In genomic region chr7:1693991-1694524, GRCh38 we compare ENCODE assay signal across 8 cellular contexts. TPM values are rescaled to one million over a fixed set of nuclear protein-coding genes. Genes with fewer than 3 reads are reported as not detected.
DNase-seq lines count a peak whose midpoint lies in the region; ATAC-seq and TF ChIP-seq lines count a peak whose summit lies in the region.

No MANE protein-coding gene starts in this region.

- H3K36me3 ChIP-seq in SK-N-SH (replicated peaks in 1 of 2; ENCODE audit: control insufficient read depth in 1 of 2, insufficient read depth in 2 of 2, low read length in 1 of 2) = no peaks in the 10 kb centered on the region
- peaks cover 4% of the 10 kb centered on the region for H3K36me3 ChIP-seq in right atrium auricular region

- DNase-seq in NCI-H2029 (lab: John Stamatoyannopoulos, UW) (peak; percentile 40), NCI-H2029 treated with DMSO at 0.1 percent for 48 hours (lab: John Stamatoyannopoulos, UW) (no peak), SK-N-SH (peak; percentile 80), right atrium auricular region (ENCODE audit: low spot score) (no peak), smooth muscle cell of the brain vasculature (ENCODE audit: low read depth, low spot score) (peak; percentile 12), OCI-M2 (lab: John Stamatoyannopoulos, UW; ENCODE audit: unreplicated experiment) (no peak), middle frontal gyrus (ENCODE audit: extremely low spot score, low spot score) (no peak)

- no peaks in the 10 kb centered on the region for H3K9me2 ChIP-seq in SK-N-SH

- H3K4me1 ChIP-seq in SK-N-SH (ENCODE audit: control insufficient read depth in 1 of 2, insufficient read depth in 2 of 2, low read depth in 1 of 2, low read length in 1 of 2) (peaks cover 0 to 30% of the 10 kb centered on the region in 2 experiments; a peak in 1 of 4 replicates), right atrium auricular region (peaks cover 0 to 31% of the 10 kb centered on the region in 2 donors)

- no peaks in the 10 kb centered on the region for H3F3A ChIP-seq in SK-N-SH (replicated peaks; ENCODE audit: insufficient read depth)

- peaks cover 10% of the 10 kb centered on the region; the same call in 1 of the 2 replicates for H3K27me3 ChIP-seq in SK-N-SH (ENCODE audit: insufficient read depth)
- H3K27me3 ChIP-seq in right atrium auricular region = no peaks in the 10 kb centered on the region

- 57% methylated on average over 16 of the region's 16 CpGs for WGBS in SK-N-SH (ENCODE audit: low lambda C conversion rate)

- POLR2A ChIA-PET in SK-N-SH (lab: Yijun Ruan, JAX) = no interaction called here

- H3K4me3 ChIP-seq in SK-N-SH (ENCODE audit: low read depth in 2 of 2, low read length in 1 of 2) = no peak overlapping the region
- no peak overlapping the region for H3K4me3 ChIP-seq in right atrium auricular region

- TF ChIP-seq CTCF in SK-N-SH (IDR thresholded peaks at IDR 0.05) (no peak), right atrium auricular region (IDR thresholded peaks at IDR 0.05) (no peak)

- H2AFZ ChIP-seq in SK-N-SH (ENCODE audit: low read depth) = no peak overlapping the region

- no peak for TF ChIP-seq EP300 in SK-N-SH (IDR thresholded peaks at IDR 0.05; ENCODE audit: borderline replicate concordance in 1 of 2, low read depth in 1 of 2, low read length in 1 of 2)

- no peaks in the 10 kb centered on the region for H3K79me2 ChIP-seq in SK-N-SH (ENCODE audit: insufficient read depth)

- H3K9me3 ChIP-seq in SK-N-SH = no peaks in the 10 kb centered on the region
- H3K9me3 ChIP-seq in right atrium auricular region = no peaks in the 10 kb centered on the region

- H4K20me1 ChIP-seq in SK-N-SH (ENCODE audit: insufficient read depth) = no peaks in the 10 kb centered on the region

- no peak for ATAC-seq in HG02973 (IDR thresholded peaks at IDR 0.05; ENCODE audit: unreplicated experiment)

- no peak overlapping the region; a peak in 1 of 4 replicates for H3K27ac ChIP-seq in SK-N-SH (ENCODE audit: low read depth in 2 of 2, low read length in 1 of 2)
- H3K27ac ChIP-seq in right atrium auricular region = peak overlapping the region; percentile 40 to 59

- no peak for TF ChIP-seq RAD21 in SK-N-SH (IDR thresholded peaks at IDR 0.05; ENCODE audit: low read length)

- CTCF ChIA-PET in SK-N-SH (lab: Yijun Ruan, JAX) = interaction anchor here (0.5 to 1.6 kb wide), 5 partner anchors 16 to 115 kb away, joined by 3 to 6 read pairs (median 4); no protein-coding TSS in a partner anchor

- no peak overlapping the region for H3K4me2 ChIP-seq in SK-N-SH

- no peak overlapping the region for H3K9ac ChIP-seq in SK-N-SH

TF ChIP-seq in SK-N-SH, 30 proteins besides CTCF, POLR2A, EP300 and RAD21:
- TF ChIP-seq GATA2 (CRISPR knock-in tag; IDR thresholded peaks at IDR 0.05) = no peak
- TF ChIP-seq TEAD4 (IDR thresholded peaks at IDR 0.05; ENCODE audit: borderline replicate concordance, insufficient read depth) = no peak
- TF ChIP-seq RXRA (IDR thresholded peaks at IDR 0.05; ENCODE audit: borderline replicate concordance, low read depth) = no peak
- no peak for TF ChIP-seq NFIC (IDR thresholded peaks at IDR 0.05; ENCODE audit: borderline replicate concordance)
- no peak for TF ChIP-seq SMC3 (IDR thresholded peaks at IDR 0.05; ENCODE audit: low read depth, low read length)
- TF ChIP-seq NRF1 (IDR thresholded peaks at IDR 0.05; ENCODE audit: low read depth, low read length) = no peak
- TF ChIP-seq, protein P1, sequence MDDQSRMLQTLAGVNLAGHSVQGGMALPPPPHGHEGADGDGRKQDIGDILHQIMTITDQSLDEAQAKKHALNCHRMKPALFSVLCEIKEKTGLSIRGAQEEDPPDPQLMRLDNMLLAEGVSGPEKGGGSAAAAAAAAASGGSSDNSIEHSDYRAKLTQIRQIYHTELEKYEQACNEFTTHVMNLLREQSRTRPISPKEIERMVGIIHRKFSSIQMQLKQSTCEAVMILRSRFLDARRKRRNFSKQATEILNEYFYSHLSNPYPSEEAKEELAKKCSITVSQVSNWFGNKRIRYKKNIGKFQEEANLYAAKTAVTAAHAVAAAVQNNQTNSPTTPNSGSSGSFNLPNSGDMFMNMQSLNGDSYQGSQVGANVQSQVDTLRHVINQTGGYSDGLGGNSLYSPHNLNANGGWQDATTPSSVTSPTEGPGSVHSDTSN (IDR thresholded peaks at IDR 0.05) = no peak
- TF ChIP-seq TCF12 (IDR thresholded peaks at IDR 0.05) = no peak
- TF ChIP-seq FOSL2 (IDR thresholded peaks at IDR 0.05; ENCODE audit: borderline replicate concordance, low read depth) = no peak
- TF ChIP-seq SIN3A (IDR thresholded peaks at IDR 0.05; ENCODE audit: borderline replicate concordance, low read depth, low read length) = no peak
- TF ChIP-seq EZH2phosphoT487 (IDR thresholded peaks at IDR 0.05; ENCODE audit: borderline replicate concordance, low read depth) = no peak
- TF ChIP-seq MXI1 (IDR thresholded peaks at IDR 0.05; ENCODE audit: low read depth, low read length) = no peak
- no peak for TF ChIP-seq REST (IDR thresholded peaks at IDR 0.05; ENCODE audit: low read depth, low read length)
- TF ChIP-seq TAF1 (IDR thresholded peaks at IDR 0.05; ENCODE audit: borderline replicate concordance, low read depth, low read length) = no peak
- TF ChIP-seq, protein P2, sequence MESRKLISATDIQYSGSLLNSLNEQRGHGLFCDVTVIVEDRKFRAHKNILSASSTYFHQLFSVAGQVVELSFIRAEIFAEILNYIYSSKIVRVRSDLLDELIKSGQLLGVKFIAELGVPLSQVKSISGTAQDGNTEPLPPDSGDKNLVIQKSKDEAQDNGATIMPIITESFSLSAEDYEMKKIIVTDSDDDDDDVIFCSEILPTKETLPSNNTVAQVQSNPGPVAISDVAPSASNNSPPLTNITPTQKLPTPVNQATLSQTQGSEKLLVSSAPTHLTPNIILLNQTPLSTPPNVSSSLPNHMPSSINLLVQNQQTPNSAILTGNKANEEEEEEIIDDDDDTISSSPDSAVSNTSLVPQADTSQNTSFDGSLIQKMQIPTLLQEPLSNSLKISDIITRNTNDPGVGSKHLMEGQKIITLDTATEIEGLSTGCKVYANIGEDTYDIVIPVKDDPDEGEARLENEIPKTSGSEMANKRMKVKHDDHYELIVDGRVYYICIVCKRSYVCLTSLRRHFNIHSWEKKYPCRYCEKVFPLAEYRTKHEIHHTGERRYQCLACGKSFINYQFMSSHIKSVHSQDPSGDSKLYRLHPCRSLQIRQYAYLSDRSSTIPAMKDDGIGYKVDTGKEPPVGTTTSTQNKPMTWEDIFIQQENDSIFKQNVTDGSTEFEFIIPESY (IDR thresholded peaks at IDR 0.05; ENCODE audit: borderline replicate concordance, low read depth) = no peak
- TF ChIP-seq RFX5 (IDR thresholded peaks at IDR 0.05; ENCODE audit: low read length) = no peak
- TF ChIP-seq FOXM1 (IDR thresholded peaks at IDR 0.05; ENCODE audit: low read depth) = no peak

RNA-seq across cellular contexts. Expression of gene ELFN1, which starts 24.0 kb away (rescaled TPM):
- 0.05 and 0.06 TPM in 2 replicates for polyA plus RNA-seq in SK-N-SH (2012; rRNA removed)
- polyA plus RNA-seq in SK-N-SH (2012; cell fraction: cytosol; rRNA removed) = 0.01 and 0.03 TPM in 2 replicates
- 0.01 and 0.05 TPM in 2 replicates for polyA plus RNA-seq in SK-N-SH (2012; cell fraction: nucleus; rRNA removed)
- total RNA-seq in right atrium auricular region = 10 to 100 TPM in 1 of 2 donors, 1 to 10 TPM in 1; 6.5 to 15.3 TPM

Comparison
In these comparisons a context has a peak if more than half of its experiments do, and no peak if none do; other contexts are left out.
1. DNase-seq: peak in NCI-H2029 (single experiment), SK-N-SH (single experiment) and smooth muscle cell of the brain vasculature (single experiment); none in NCI-H2029 treated with DMSO at 0.1 percent for 48 hours (single experiment), right atrium auricular region (single experiment), OCI-M2 (single experiment) and middle frontal gyrus (single experiment).
2. H3K27ac ChIP-seq: peak in right atrium auricular region (2 of 2); none in SK-N-SH (0 of 2).